ENCODE assay signal across 10 cellular contexts in the genomic region with DNA sequence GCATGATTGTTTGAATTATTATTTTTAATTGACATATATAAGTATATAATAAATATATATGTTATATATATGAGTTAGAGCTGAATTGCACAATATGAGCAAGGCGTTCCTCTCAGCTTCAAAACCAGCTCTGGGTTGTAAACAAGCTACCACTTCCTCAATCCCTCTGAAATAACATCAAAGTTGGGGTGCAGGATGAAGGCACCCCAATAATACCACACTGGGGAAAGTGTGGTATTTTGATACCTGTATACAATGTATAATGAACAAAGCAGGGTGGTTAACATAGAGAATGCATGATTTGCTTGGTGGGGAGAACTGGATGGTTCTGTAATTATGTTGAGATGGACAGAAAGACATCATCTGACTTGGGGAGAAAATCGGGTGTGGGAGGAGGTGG. TPM values are rescaled to one million over a fixed set of nuclear protein-coding genes. Genes with fewer than 3 reads are reported as not detected.
A peak's percentile ranks its signal among the peaks of the same experiment; 100 is the strongest.
DNase-seq lines count a peak whose midpoint lies in the region; ATAC-seq and TF ChIP-seq lines count a peak whose summit lies in the region.
"Had no signal": no experiment of that assay in that cellular context is flagged by ENCODE, and none has a peak within 500 bp of the region (broad histone marks: within the 10 kb centered on the region; RNA-seq: fewer than 3 reads in every experiment).

No MANE protein-coding gene starts in this region.

- H3K9ac ChIP-seq in rectal smooth muscle tissue (ENCODE audit: low read length) = no peak overlapping the region

- H3K36me3 ChIP-seq in Peyer's patch (no peaks in the 10 kb centered on the region), rectal smooth muscle tissue (ENCODE audit: control insufficient read depth, insufficient read depth, low read length) (no peaks in the 10 kb centered on the region)

- ATAC-seq in HG02885 (IDR thresholded peaks at IDR 0.05; ENCODE audit: poor library complexity, unreplicated experiment) (no peak), GM19455 (IDR thresholded peaks at IDR 0.05; ENCODE audit: unreplicated experiment) (no peak)

- peaks cover 0 to 16% (median 11%) of the 10 kb centered on the region in 4 donors for H3K4me1 ChIP-seq in Peyer's patch
- no peaks in the 10 kb centered on the region for H3K4me1 ChIP-seq in rectal smooth muscle tissue (ENCODE audit: control insufficient read depth, insufficient read depth, low read length)

- H3K9me3 ChIP-seq in Peyer's patch = no peaks in the 10 kb centered on the region

- H3K4me3 ChIP-seq in GM12875 (ENCODE audit: low read depth, low read length) (peak overlapping the region; percentile 32), Peyer's patch (peak overlapping the region in 2 of 4 donors; percentile 71 to 79), dorsolateral prefrontal cortex (peak overlapping the region in 2 of 59 donors; percentile 90 to 92), rectal smooth muscle tissue (ENCODE audit: low read length) (peak overlapping the region; percentile 10)

- H3K27me3 ChIP-seq in Peyer's patch = no peaks in the 10 kb centered on the region
- H3K27me3 ChIP-seq in dorsolateral prefrontal cortex = no peaks in the 10 kb centered on the region
- no peaks in the 10 kb centered on the region for H3K27me3 ChIP-seq in rectal smooth muscle tissue (ENCODE audit: control insufficient read depth, insufficient read depth, low read length)

- intact Hi-C loops in dorsolateral prefrontal cortex (cut with DNase I) = loop anchor here (2.0 to 10.0 kb wide), 6 partner anchors 20 to 142 kb away; no protein-coding TSS in a partner anchor

- peak overlapping the region; percentile 83 to 97 (median 88) for H3K27ac ChIP-seq in Peyer's patch
- H3K27ac ChIP-seq in dorsolateral prefrontal cortex = peak overlapping the region in 45 of 59 donors; percentile 24 to 98 (median 82)
- no peak overlapping the region for H3K27ac ChIP-seq in rectal smooth muscle tissue (ENCODE audit: low read depth, low read length)

- TF ChIP-seq CTCF in GM12875 (IDR thresholded peaks at IDR 0.05; ENCODE audit: borderline replicate concordance, insufficient read depth, low read depth, low read length) (no peak), Peyer's patch (IDR thresholded peaks at IDR 0.05) (no peak), dorsolateral prefrontal cortex (IDR thresholded peaks at IDR 0.05 in 54 of 56, conservative IDR thresholded peaks at IDR 0.05 in 2 of 56; ENCODE audit: low read depth in 1 of 56, partially characterized antibody in 56 of 56) (no peak)

- no peak for DNase-seq in Peyer's patch
- DNase-seq in dorsolateral prefrontal cortex = no peak
- no peak for DNase-seq in globus pallidus (ENCODE audit: low spot score)
- DNase-seq: dermis blood vessel endothelial cell, mesenchymal stem cell, NCI-H774 had no signal

- TF ChIP-seq POLR2A in Peyer's patch (IDR thresholded peaks at IDR 0.05) = no peak

RNA-seq across cellular contexts. Expression of a gene that starts 1.7 kb away (rescaled TPM):
- total RNA-seq in Peyer's patch (100 to 1,000 TPM in 3 of 4 donors, 10 to 100 TPM in 1; 52.0 to 282 (median 191) TPM), dorsolateral prefrontal cortex (100 to 1,000 TPM; 181 to 321 (median 250) TPM)
